ENCODE assay signal across 1 cellular context in genomic region chr10:77522268-77522809, GRCh38.
TF ChIP-seq lines count a peak whose summit lies in the region.

No MANE protein-coding gene starts in this region.

TF ChIP-seq in WTC11, 78 proteins besides CTCF, POLR2A, EP300 and RAD21 (continued from another document):
- no peak for TF ChIP-seq PRDM15 (CRISPR knock-in tag; IDR thresholded peaks at IDR 0.05)
- no peak for TF ChIP-seq NR2C2 (CRISPR knock-in tag; IDR thresholded peaks at IDR 0.05)
